Comparison of ENCODE assay signal across 10 cellular contexts in the genomic region with DNA sequence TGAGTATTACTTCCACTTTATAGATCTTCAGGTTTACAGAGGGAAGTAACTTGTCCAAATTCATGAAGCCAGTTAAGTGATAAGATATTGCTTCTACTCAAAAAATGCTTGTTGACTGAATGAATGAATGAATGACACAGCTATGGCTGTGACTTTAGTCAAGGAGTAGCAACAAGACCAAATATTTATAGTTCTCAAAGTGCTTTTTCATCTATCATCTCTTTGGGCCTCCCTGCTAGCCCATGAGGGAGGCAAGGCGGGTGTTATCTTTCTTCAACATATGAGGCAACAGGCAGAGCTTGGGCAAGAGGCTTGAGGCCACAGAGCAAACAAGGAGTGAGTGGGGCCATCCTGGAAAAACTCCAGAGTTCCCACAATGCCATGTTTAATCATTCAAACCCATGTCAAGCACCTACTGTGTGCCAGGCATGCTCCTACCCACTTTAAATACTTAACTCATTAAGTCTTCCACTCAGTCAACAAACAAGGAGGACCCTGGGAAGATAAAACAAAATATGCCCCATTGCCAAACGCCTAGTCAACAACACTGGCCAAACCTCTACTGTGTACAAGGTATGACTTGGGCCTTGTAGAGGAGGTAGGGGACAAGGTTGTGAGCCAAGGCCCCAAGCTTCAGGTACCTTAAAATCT. TPM values are rescaled to one million over a fixed set of nuclear protein-coding genes. Genes with fewer than 3 reads are reported as not detected.
DNase-seq lines count a peak whose midpoint lies in the region; ATAC-seq, FAIRE-seq and TF ChIP-seq lines count a peak whose summit lies in the region.
"Had no signal": no experiment of that assay in that cellular context is flagged by ENCODE, and none has a peak within 500 bp of the region (broad histone marks: within the 10 kb centered on the region; RNA-seq: fewer than 3 reads in every experiment).

No MANE protein-coding gene starts in this region.

- peaks cover 79% of the 10 kb centered on the region for H3K79me2 ChIP-seq in OCI-LY3 (ENCODE audit: low read length)

- H3K27ac ChIP-seq in OCI-LY3 (ENCODE audit: low read length), result peak overlapping the region; percentile 66

- no peak for ATAC-seq in HG03139 (IDR thresholded peaks at IDR 0.05; ENCODE audit: unreplicated experiment)

- no TSS peak for BruUV-seq in Calu3 (replicated peaks; lab: Mats Ljungman, UMichigan)

- intact Hi-C loops in Calu3 (cut with micrococcal nuclease; ENCODE audit: unreplicated experiment), result no loop called here

- no peak overlapping the region; the same call in 1 of the 2 replicates for H3K9ac ChIP-seq in OCI-LY3 (ENCODE audit: low read length)

- no peak overlapping the region for H2AFZ ChIP-seq in OCI-LY3 (ENCODE audit: low read depth, low read length)

- H3K4me1 ChIP-seq in OCI-LY3 (ENCODE audit: low read length), result peaks cover 42% of the 10 kb centered on the region

- H4K20me1 ChIP-seq in OCI-LY3 (ENCODE audit: insufficient read depth, low read length), result peaks cover 58% of the 10 kb centered on the region

- no peaks in the 10 kb centered on the region for H3K27me3 ChIP-seq in OCI-LY3 (ENCODE audit: low read depth, low read length)
- no peaks in the 10 kb centered on the region for H3K27me3 ChIP-seq in bronchial epithelial cell (ENCODE audit: control insufficient read depth, insufficient read depth, low read length)

- H3K9me3 Mint-ChIP-seq in Calu3 (ENCODE audit: low read depth, unreplicated experiment), result no peaks in the 10 kb centered on the region

- no peak for DNase-seq in Calu3
- DNase-seq in bronchial epithelial cell (ENCODE audit: low read depth), result peak; percentile 28
- peak; percentile 0 for DNase-seq in pons (ENCODE audit: low spot score)
- no peak for DNase-seq in cerebellum (ENCODE audit: low spot score)
- no peak for DNase-seq in DMS79 (lab: John Stamatoyannopoulos, UW)
- no peak for DNase-seq in HEK293T (ENCODE audit: extremely low spot score)
- DNase-seq: stimulated activated CD4-positive, alpha-beta T cell treated with anti-CD3 and anti-CD28 coated beads, Interleukin-15, amount 100 ng/mL, for 24 hours had no signal

- POLR2A ChIA-PET in HEK293T (lab: Yijun Ruan, JAX), result no interaction called here

- H3K27ac Mint-ChIP-seq in Calu3 (ENCODE audit: unreplicated experiment), result peak overlapping the region; percentile 91

- peak overlapping the region; percentile 1; the same call in 1 of the 2 replicates for H3K4me3 ChIP-seq in OCI-LY3 (ENCODE audit: low read length)
- no peak overlapping the region for H3K4me3 ChIP-seq in bronchial epithelial cell (ENCODE audit: low read depth, low read length)

- no peaks in the 10 kb centered on the region for H3K27me3 Mint-ChIP-seq in Calu3 (ENCODE audit: unreplicated experiment)

- CTCF ChIA-PET in Calu3 (lab: Charles Lee) (interaction anchor here (3.9 kb wide), 1 partner anchor 13 kb away, joined by 84 read pairs; the partner anchor contains the start of gene BCL2L1), HEK293T (lab: Yijun Ruan, JAX) (no interaction called here)

- H3K36me3 Mint-ChIP-seq in Calu3 (ENCODE audit: insufficient read depth, unreplicated experiment), result peaks cover 100% of the 10 kb centered on the region

- TF ChIP-seq CTCF in Calu3 (IDR thresholded peaks at IDR 0.05; ENCODE audit: unreplicated experiment) (no peak), OCI-LY3 (IDR thresholded peaks at IDR 0.05; ENCODE audit: low read depth, low read length) (no peak), bronchial epithelial cell (IDR thresholded peaks at IDR 0.05; ENCODE audit: insufficient read depth, low read length, severe bottlenecking) (no peak)

- H3K9me3 ChIP-seq in OCI-LY3 (ENCODE audit: insufficient read depth, low read length), result no peaks in the 10 kb centered on the region

- H3K36me3 ChIP-seq in OCI-LY3 (replicated peaks; ENCODE audit: low read depth, low read length), result peaks cover 54% of the 10 kb centered on the region
- peaks cover 17% of the 10 kb centered on the region for H3K36me3 ChIP-seq in bronchial epithelial cell (ENCODE audit: control insufficient read depth, insufficient read depth, low read length)

- FAIRE-seq in bronchial epithelial cell (lab: Jason Lieb, UNC), result no peak
- FAIRE-seq: urothelium cell line had no signal

- H3K4me2 ChIP-seq in OCI-LY3 (ENCODE audit: low read length), result peak overlapping the region; percentile 39

- H3K4me3 Mint-ChIP-seq in Calu3 (ENCODE audit: low read depth, unreplicated experiment), result peak overlapping the region; percentile 36

- peaks cover 85% of the 10 kb centered on the region for H3K4me1 Mint-ChIP-seq in Calu3 (ENCODE audit: low read depth, unreplicated experiment)

TF ChIP-seq in HEK293T, 16 proteins besides CTCF, POLR2A, EP300 and RAD21:
- TF ChIP-seq ELF4 (IDR thresholded peaks at IDR 0.05), result no peak
- TF ChIP-seq SUZ12 (IDR thresholded peaks at IDR 0.05), result no peak
- TF ChIP-seq TARDBP (IDR thresholded peaks at IDR 0.05), result no peak
TF ChIP-seq in HEK293T: peak in this region for 0.

RNA-seq across cellular contexts. Expression of gene BCL2L1, which starts 15.9 kb away (rescaled TPM):
- total RNA-seq in Calu3 (2022) (290 and 321 TPM in 2 replicates), bronchial epithelial cell (93.5 and 93.8 TPM in 2 replicates), cerebellum (30.4 TPM)

RNA-seq across cellular contexts. Expression of gene TPX2, which starts 32.4 kb away (rescaled TPM):
- total RNA-seq in Calu3 (2022) (157 and 179 TPM in 2 replicates), bronchial epithelial cell (1.3 and 1.8 TPM in 2 replicates), cerebellum (15.4 TPM)

Comparison
In these comparisons a context has a peak if more than half of its experiments do, and no peak if none do; other contexts are left out.
1. DNase-seq: peak in bronchial epithelial cell (single experiment) and pons (single experiment); none in Calu3 (single experiment), cerebellum (single experiment), DMS79 (single experiment) and HEK293T (single experiment).